8 cellular contexts compared by ENCODE assay signal in genomic region chr1:18956189-18957135, GRCh38. TPM values are rescaled to one million over a fixed set of nuclear protein-coding genes. Genes with fewer than 3 reads are reported as not detected.
DNase-seq lines count a peak whose midpoint lies in the region; ATAC-seq and TF ChIP-seq lines count a peak whose summit lies in the region.

IFFO2 (minus strand) TSS chr1:18956676; CDS start chr1:18956332, 344 bp downstream.

- H3K4me1 ChIP-seq in skeletal muscle satellite cell (ENCODE audit: control insufficient read depth, insufficient read depth, low read length) = peaks cover 29% of the 10 kb centered on the region

- H3K4me3 ChIP-seq in iPS-18c (ENCODE audit: insufficient read depth, low read depth, low read length) (peak within 1 kb of the TSS; percentile 74), skeletal muscle satellite cell (ENCODE audit: low read length) (peak within 1 kb of the TSS; percentile 96)

- peak; percentile 65 to 87 for DNase-seq in NCI-H524 (lab: John Stamatoyannopoulos, UW)
- DNase-seq in NCI-H524 treated with DMSO at 0.1 percent for 48 hours (lab: John Stamatoyannopoulos, UW) = no peak
- DNase-seq in NCI-H2107 (lab: John Stamatoyannopoulos, UW) = peak; percentile 91
- peak; percentile 93 to 95 for DNase-seq in T47D (ENCODE audit: low read depth in 1 of 2, low spot score in 1 of 2)

- peak within 1 kb of the TSS; percentile 98 for H3K4me2 ChIP-seq in skeletal muscle satellite cell (ENCODE audit: low read length)

- in situ Hi-C loops in T47D (cut with HindIII; ENCODE audit: low pct_unique_long_range_greater_than_20kb, low sequenced_read_pairs) = no loop called here

- no peaks in the 10 kb centered on the region for H3K36me3 ChIP-seq in skeletal muscle satellite cell (ENCODE audit: insufficient read depth, low read length)

- H3K27me3 ChIP-seq in skeletal muscle satellite cell (ENCODE audit: control insufficient read depth, insufficient read depth, low read length) = peaks cover 20% of the 10 kb centered on the region

- H3K27ac ChIP-seq in VCaP = peak within 1 kb of the TSS; percentile 80

- H3K9ac ChIP-seq in skeletal muscle satellite cell (ENCODE audit: low read depth, low read length) = peak within 1 kb of the TSS; percentile 86

- peak; percentile 52 for ATAC-seq in HG02981 (IDR thresholded peaks at IDR 0.05; ENCODE audit: unreplicated experiment)

- no peak for TF ChIP-seq CTCF in VCaP (conservative IDR thresholded peaks at IDR 0.05)

- H3K9me3 ChIP-seq in iPS-18c (ENCODE audit: control insufficient read depth, insufficient read depth, low read length) (no peaks in the 10 kb centered on the region), skeletal muscle satellite cell (replicated peaks; ENCODE audit: low read length) (no peaks in the 10 kb centered on the region)

RNA-seq across cellular contexts. Expression of gene IFFO2, which starts in this region (rescaled TPM):
- 6.3 and 9.0 TPM in 2 replicates for total RNA-seq in skeletal muscle satellite cell (2012; rRNA removed)
